Comparison of ENCODE assay signal across 11 cellular contexts in the genomic region with DNA sequence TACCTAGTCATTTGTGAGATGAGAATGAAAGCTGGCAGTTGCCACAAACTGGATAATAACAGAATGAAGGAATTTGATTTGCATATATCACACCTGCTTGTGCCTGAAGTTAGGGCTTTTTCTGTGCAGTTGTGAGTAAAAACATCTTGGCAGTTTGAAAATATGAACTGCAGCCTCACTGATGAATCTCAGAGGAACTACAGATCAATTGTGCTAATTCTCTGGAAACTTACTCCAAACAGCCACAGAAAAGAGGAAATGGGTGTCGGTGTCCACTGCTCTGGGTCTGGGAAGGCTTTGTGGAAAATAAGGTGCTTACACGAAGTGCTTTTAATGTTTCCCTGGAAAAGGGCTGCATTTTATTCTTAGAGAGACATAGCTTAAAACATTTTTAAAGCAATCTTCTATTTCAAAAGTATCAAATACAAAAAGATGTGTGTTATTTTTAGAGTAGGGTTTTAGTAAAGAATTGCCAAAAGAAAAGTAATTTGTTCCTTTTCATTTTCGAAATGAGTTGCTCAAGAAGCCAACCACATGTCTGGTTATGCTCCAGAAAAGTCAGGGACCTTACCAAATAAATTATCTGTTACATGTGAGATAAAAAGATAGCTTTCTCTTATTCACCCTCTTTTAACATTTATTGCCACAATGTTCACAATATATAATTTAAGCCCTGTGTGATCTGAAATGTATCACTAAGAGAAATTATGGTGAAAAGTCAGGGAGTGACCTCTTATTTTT.
DNase-seq lines count a peak whose midpoint lies in the region; ATAC-seq and TF ChIP-seq lines count a peak whose summit lies in the region.
"Had no signal": no experiment of that assay in that cellular context is flagged by ENCODE, and none has a peak within 500 bp of the region (broad histone marks: within the 10 kb centered on the region; RNA-seq: fewer than 3 reads in every experiment).

No MANE protein-coding gene starts in this region.

- H3K79me2 ChIP-seq in Karpas-422 (ENCODE audit: low read length), result no peaks in the 10 kb centered on the region

- TF ChIP-seq CTCF in GM12864 (IDR thresholded peaks at IDR 0.05; ENCODE audit: low read depth, low read length, missing control alignments), result no peak
- TF ChIP-seq CTCF in fibroblast of villous mesenchyme (IDR thresholded peaks at IDR 0.05; ENCODE audit: insufficient read depth, low read depth, low read length), result no peak

- H3K9me2 ChIP-seq in Karpas-422 (replicated peaks; ENCODE audit: insufficient read depth, low read length), result no peaks in the 10 kb centered on the region

- H3K4me3 ChIP-seq in GM12864 (ENCODE audit: low read depth, low read length), result no peak overlapping the region
- H3K4me3 ChIP-seq in fibroblast of villous mesenchyme (ENCODE audit: low read depth, low read length), result no peak overlapping the region
- no peak overlapping the region for H3K4me3 ChIP-seq in Karpas-422 (ENCODE audit: low read length)
- no peak overlapping the region for H3K4me3 ChIP-seq in right cardiac atrium (ENCODE audit: low read length)

- intact Hi-C loops in right cardiac atrium (cut with DNase I), result no loop called here

- H3K9ac ChIP-seq in Karpas-422 (ENCODE audit: low read length), result no peak overlapping the region

- H3K9me3 ChIP-seq in Karpas-422 (ENCODE audit: low read length) (no peaks in the 10 kb centered on the region), right cardiac atrium (ENCODE audit: control insufficient read depth, low read length) (no peaks in the 10 kb centered on the region)

- H2AFZ ChIP-seq in Karpas-422 (ENCODE audit: low read length), result no peak overlapping the region

- H3K27me3 ChIP-seq in Karpas-422 (ENCODE audit: low read length) (no peaks in the 10 kb centered on the region), right cardiac atrium (ENCODE audit: control insufficient read depth, insufficient read depth) (no peaks in the 10 kb centered on the region)

- WGBS in right cardiac atrium, result 32% methylated on average over 3 of the region's 3 CpGs

- no peaks in the 10 kb centered on the region for H3K36me3 ChIP-seq in Karpas-422 (ENCODE audit: insufficient read depth, low read length)

- ATAC-seq in GM21619 (IDR thresholded peaks at IDR 0.05; ENCODE audit: unreplicated experiment) (peak; percentile 40), right cardiac atrium (no peak)
- ATAC-seq: CD8-positive, alpha-beta T cell had no signal

- H3K4me2 ChIP-seq in Karpas-422 (ENCODE audit: low read depth, low read length, poor library complexity, severe bottlenecking), result no peak overlapping the region

- no peaks in the 10 kb centered on the region for H4K20me1 ChIP-seq in Karpas-422 (ENCODE audit: insufficient read depth, low read depth, low read length)

- H3K4me1 ChIP-seq in Karpas-422 (ENCODE audit: low read length) (no peaks in the 10 kb centered on the region), right cardiac atrium (ENCODE audit: control insufficient read depth, insufficient read depth, low read length) (peaks cover 8% of the 10 kb centered on the region)

- DNase-seq in GM12864 (ENCODE audit: low read depth), result peak; percentile 4
- peak; percentile 54 for DNase-seq in MV-4-11 (lab: John Stamatoyannopoulos, UW)
- DNase-seq in fibroblast of villous mesenchyme (ENCODE audit: low read depth), result peak; percentile 56
- DNase-seq in NCI-H748 (lab: John Stamatoyannopoulos, UW; ENCODE audit: unreplicated experiment), result no peak
- DNase-seq in Karpas-422, result no peak
- DNase-seq in cortex of kidney (lab: John Stamatoyannopoulos, UW), result no peak
- DNase-seq in right cardiac atrium, result no peak
- DNase-seq: caudate nucleus; CD8-positive, alpha-beta T cell; occipital lobe had no signal

- H3K27ac ChIP-seq in Karpas-422 (ENCODE audit: low read length), result no peak overlapping the region
- no peak overlapping the region for H3K27ac ChIP-seq in right cardiac atrium (ENCODE audit: low read length)

Comparison
In these comparisons a context has a peak if more than half of its experiments do, and no peak if none do; other contexts are left out.
1. DNase-seq: peak in GM12864 (single experiment), MV-4-11 (single experiment) and fibroblast of villous mesenchyme (single experiment); none in NCI-H748 (single experiment), Karpas-422 (single experiment), cortex of kidney (single experiment) and right cardiac atrium (0 of 3).